Comparison of ENCODE assay signal across 8 cellular contexts in the genomic region with DNA sequence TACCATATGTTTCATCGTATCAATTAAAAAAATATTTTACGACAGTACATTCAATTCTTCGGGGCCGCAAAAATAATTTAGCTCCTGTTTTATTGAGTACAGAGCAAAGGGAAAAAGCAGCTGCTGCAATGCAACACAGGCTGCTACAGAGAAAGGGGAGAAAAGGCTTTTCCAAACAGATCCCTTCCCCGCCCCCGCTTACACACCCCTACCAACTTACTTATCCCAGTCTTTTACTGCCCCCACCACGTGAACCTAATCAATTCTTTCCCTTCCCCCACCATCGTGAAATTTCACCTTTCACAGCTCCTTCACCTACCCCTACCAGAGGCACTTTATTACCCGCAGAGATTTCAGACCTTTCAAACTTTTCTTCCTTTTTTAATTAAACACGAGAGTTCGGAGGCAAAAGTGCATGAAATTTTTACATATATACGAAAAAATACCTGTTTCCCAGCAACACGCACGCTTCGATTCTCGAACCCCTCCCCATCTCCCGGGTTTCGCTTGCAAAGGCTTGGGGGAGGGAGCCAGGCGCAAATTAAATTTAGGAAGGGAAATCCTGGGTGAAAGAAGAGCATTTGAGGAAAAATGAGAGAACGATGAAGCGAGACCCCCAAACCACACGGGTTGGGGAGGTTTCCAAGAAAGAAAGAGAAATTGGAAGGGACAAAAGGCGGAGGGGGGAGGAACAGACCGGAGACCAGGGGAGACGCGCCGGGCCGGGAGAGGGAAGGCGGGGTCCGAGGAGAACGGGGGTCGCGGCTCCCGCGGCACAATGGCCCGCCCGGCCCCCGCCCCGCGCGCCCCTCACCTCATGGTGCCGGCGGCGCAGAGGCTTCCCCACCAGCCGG. TPM values are rescaled to one million over a fixed set of nuclear protein-coding genes. Genes with fewer than 3 reads are reported as not detected.
A peak's percentile ranks its signal among the peaks of the same experiment; 100 is the strongest.
DNase-seq lines count a peak whose midpoint lies in the region; FAIRE-seq and TF ChIP-seq lines count a peak whose summit lies in the region.

No MANE protein-coding gene starts in this region.

- peaks cover 13% of the 10 kb centered on the region for H3K4me1 Mint-ChIP-seq in activated T-cell treated with anti-CD3 and anti-CD28 coated beads, Interleukin-2, amount 50 U/mL, for 24 hours (ENCODE audit: low read depth)

- H3K4me3 ChIP-seq in brain microvascular endothelial cell (ENCODE audit: low read depth, low read length) (peak overlapping the region; percentile 83), stomach smooth muscle (ENCODE audit: low read length in 2 of 2) (peak overlapping the region; percentile 83 to 93)

- peaks cover 16% of the 10 kb centered on the region for H3K4me1 ChIP-seq in stomach smooth muscle (ENCODE audit: control insufficient read depth, insufficient read depth, low read length)

- DNase-seq in activated T-cell treated with anti-CD3 and anti-CD28 coated beads, Interleukin-2, amount 50 U/mL, for 24 hours, result no peak
- no peak for DNase-seq in activated T-cell treated with anti-CD3 and anti-CD28 coated beads for 4 hours
- DNase-seq in NCI-H2227 treated with DMSO at 0.1 percent for 48 hours (lab: John Stamatoyannopoulos, UW), result peak; percentile 49
- no peak for DNase-seq in brain microvascular endothelial cell
- DNase-seq in GM12891 (ENCODE audit: insufficient read length, low spot score), result no peak
- no peak for DNase-seq in GOT3 (lab: John Stamatoyannopoulos, UW)

- H3K27ac ChIP-seq in brain microvascular endothelial cell, result peak overlapping the region; percentile 81
- peak overlapping the region; percentile 75 for H3K27ac ChIP-seq in layer of hippocampus (ENCODE audit: low read depth, low read length)
- H3K27ac ChIP-seq in stomach smooth muscle (ENCODE audit: low read length), result peak overlapping the region; percentile 81

- no peak for FAIRE-seq in GM12891 (lab: Jason Lieb, UNC)

- H3K9ac ChIP-seq in stomach smooth muscle (ENCODE audit: low read length in 2 of 2), result peak overlapping the region; percentile 85 to 90

- no peaks in the 10 kb centered on the region for H3K9me3 ChIP-seq in stomach smooth muscle (ENCODE audit: control insufficient read depth in 2 of 2, low read length in 2 of 2)

- H3K36me3 Mint-ChIP-seq in activated T-cell treated with anti-CD3 and anti-CD28 coated beads, Interleukin-2, amount 50 U/mL, for 24 hours (ENCODE audit: low read depth), result no peaks in the 10 kb centered on the region

- H3K36me3 ChIP-seq in brain microvascular endothelial cell (replicated peaks) (no peaks in the 10 kb centered on the region), stomach smooth muscle (ENCODE audit: control insufficient read depth in 2 of 2, insufficient read depth in 2 of 2, low read length in 2 of 2) (no peaks in the 10 kb centered on the region)

- no peaks in the 10 kb centered on the region for H3K9me3 Mint-ChIP-seq in activated T-cell treated with anti-CD3 and anti-CD28 coated beads, Interleukin-2, amount 50 U/mL, for 24 hours

- no peak overlapping the region for H3K27ac Mint-ChIP-seq in activated T-cell treated with anti-CD3 and anti-CD28 coated beads, Interleukin-2, amount 50 U/mL, for 24 hours

- H3K27me3 ChIP-seq in brain microvascular endothelial cell (replicated peaks), result no peaks in the 10 kb centered on the region
- H3K27me3 ChIP-seq in layer of hippocampus (ENCODE audit: control insufficient read depth, insufficient read depth, low read length), result no peaks in the 10 kb centered on the region
- no peaks in the 10 kb centered on the region for H3K27me3 ChIP-seq in stomach smooth muscle (ENCODE audit: control insufficient read depth in 1 of 2, insufficient read depth in 2 of 2, low read length in 2 of 2)

- no peak for TF ChIP-seq POLR2A in GM12891 (IDR thresholded peaks at IDR 0.05; ENCODE audit: low read depth, low read length)

- peak overlapping the region; percentile 82 for H3K4me3 Mint-ChIP-seq in activated T-cell treated with anti-CD3 and anti-CD28 coated beads, Interleukin-2, amount 50 U/mL, for 24 hours

- no peak for TF ChIP-seq CTCF in brain microvascular endothelial cell (IDR thresholded peaks at IDR 0.05; ENCODE audit: low read depth, low read length, missing control alignments)

- in situ Hi-C loops in brain microvascular endothelial cell (cut with HindIII; ENCODE audit: low pct_ligation_motif_present, low sequenced_read_pairs), result no loop called here

- peaks cover 52% of the 10 kb centered on the region for H3K27me3 Mint-ChIP-seq in activated T-cell treated with anti-CD3 and anti-CD28 coated beads, Interleukin-2, amount 50 U/mL, for 24 hours

TF ChIP-seq in GM12891, 5 proteins besides CTCF, POLR2A, EP300 and RAD21:
- TF ChIP-seq PAX5 (IDR thresholded peaks at IDR 0.05; ENCODE audit: insufficient read depth, low read length, severe bottlenecking), result no peak
- TF ChIP-seq SPI1 (IDR thresholded peaks at IDR 0.05; ENCODE audit: low read depth, low read length), result no peak
- TF ChIP-seq TAF1 (IDR thresholded peaks at IDR 0.05; ENCODE audit: low read depth, low read length), result no peak
- no peak for TF ChIP-seq POLR2AphosphoS5 (IDR thresholded peaks at IDR 0.05; ENCODE audit: low read depth, low read length)
- TF ChIP-seq POU2F2 (IDR thresholded peaks at IDR 0.05; ENCODE audit: low read depth, low read length), result no peak

RNA-seq across cellular contexts. Expression of gene ENAH, which starts 0.8 kb away (rescaled TPM):
- not detected for polyA plus RNA-seq in GM12891 (2012; ENCODE audit: low read depth, missing spikeins)
